ENCODE assay signal across 2 cellular contexts in the genomic region with DNA sequence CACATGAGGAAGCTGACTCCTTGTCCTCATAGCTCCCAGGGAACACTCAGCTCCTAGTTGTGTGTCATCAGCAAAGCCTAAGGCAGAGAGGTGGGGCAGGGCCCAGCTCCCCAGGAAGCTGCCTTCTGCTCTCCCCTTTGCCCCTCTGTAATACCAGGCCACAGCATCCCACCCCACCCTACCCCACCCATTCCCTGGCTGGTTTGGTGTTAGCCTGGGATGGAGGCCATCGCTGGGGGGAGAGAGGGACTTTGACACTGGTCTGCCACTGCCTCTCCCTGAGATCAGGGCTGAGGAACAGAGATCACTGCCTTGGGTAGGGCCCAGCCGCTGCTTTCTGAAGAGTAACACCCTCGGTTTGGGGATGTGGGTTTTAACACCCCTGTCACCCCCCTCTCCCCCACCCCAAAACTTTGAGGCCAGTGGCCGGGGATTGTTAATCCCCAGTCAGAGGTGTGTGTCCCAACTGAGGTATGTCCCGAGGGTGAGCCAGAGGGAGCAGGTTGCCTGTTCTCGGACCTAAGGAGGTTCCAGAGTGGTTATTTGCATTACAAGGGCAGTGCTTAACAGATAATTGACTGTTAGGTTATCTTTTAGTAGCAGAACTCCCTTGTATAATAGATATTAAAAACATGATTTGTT.
A peak's percentile ranks its signal among the peaks of the same experiment; 100 is the strongest.
TF ChIP-seq lines count a peak whose summit lies in the region.

No MANE protein-coding gene starts in this region.

TF ChIP-seq in GM12891, 5 proteins besides CTCF, POLR2A, EP300 and RAD21 (continued from another document):
- TF ChIP-seq TAF1 (IDR thresholded peaks at IDR 0.05; ENCODE audit: low read depth, low read length), result no peak
- 0 out of 2 replicates have a peak, but pooled peaks have one; percentile 38 for TF ChIP-seq POU2F2 (IDR thresholded peaks at IDR 0.05; ENCODE audit: low read depth, low read length)
TF ChIP-seq in GM12891: peak in this region for 1.

TF ChIP-seq in GM12878, 131 proteins besides CTCF, POLR2A, EP300 and RAD21 (continued from another document):
- TF ChIP-seq BCL11A (IDR thresholded peaks at IDR 0.05; ENCODE audit: low read depth, low read length) (no peak), SREBF2 (IDR thresholded peaks at IDR 0.05; ENCODE audit: low read length) (no peak), MTA2 (IDR thresholded peaks at IDR 0.05; ENCODE audit: low read depth) (no peak), CREM (IDR thresholded peaks at IDR 0.05; ENCODE audit: low read depth) (no peak), SP1 (IDR thresholded peaks at IDR 0.05; ENCODE audit: low read depth, low read length) (no peak)
